Comparison of ENCODE assay signal across 16 cellular contexts in the genomic region with DNA sequence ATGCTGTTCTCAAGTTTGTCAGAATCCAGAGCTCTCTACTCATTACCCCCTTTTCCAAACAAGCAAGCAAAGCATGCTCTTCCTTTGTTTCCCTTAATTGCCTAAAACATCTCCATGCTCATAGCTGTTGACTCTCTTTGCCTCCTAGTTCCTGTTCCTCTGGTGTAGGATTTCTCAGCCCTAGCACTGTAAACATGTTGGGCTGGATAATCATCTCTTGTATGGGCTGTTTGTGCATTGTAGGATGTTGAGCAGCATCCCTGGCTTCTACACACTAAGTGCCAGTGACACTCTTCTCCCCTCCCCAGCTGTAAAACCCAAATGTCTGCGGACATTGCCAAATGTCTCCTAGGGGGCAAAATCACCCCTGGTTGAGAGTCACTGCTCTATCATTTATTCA.
"Had no signal": no experiment of that assay in that cellular context is flagged by ENCODE, and none has a peak within 500 bp of the region (broad histone marks: within the 10 kb centered on the region; RNA-seq: fewer than 3 reads in every experiment).

No MANE protein-coding gene starts in this region.

- H3K27ac Mint-ChIP-seq: activated naive CD8-positive, alpha-beta T cell treated with anti-CD3 and anti-CD28 coated beads, Interleukin-2, amount 10 ng/mL, durations not matched to agents 7 days and 5 days; endodermal cell; natural killer cell treated with Interleukin-12 subunit alpha and Interleukin-12 subunit beta and Interleukin-15 and Interleukin-18, amount 100 ng/mL, for 72 hours; stimulated activated naive CD8-positive, alpha-beta T cell treated with anti-CD3 and anti-CD28 coated beads, Interleukin-15, Interleukin-2, amounts not matched to agents 100 ng/mL and 50 ng/mL, for 24 hours had no signal

- H3K4me1 ChIP-seq: prostate gland had no signal

- H3K4me3 ChIP-seq: breast epithelium, lung, mucosa of descending colon, prostate gland, smooth muscle cell, testis, upper lobe of left lung had no signal

- H3K9me3 ChIP-seq: breast epithelium, mucosa of descending colon, prostate gland, testis, upper lobe of left lung had no signal

- ATAC-seq: mucosa of descending colon; natural killer cell treated with Interleukin-12 subunit alpha and Interleukin-12 subunit beta and Interleukin-15 and Interleukin-18, amount 100 ng/mL, for 72 hours; right cardiac atrium had no signal

- H3K27ac ChIP-seq: breast epithelium, prostate gland, testis, upper lobe of left lung had no signal

- H3K4me3 Mint-ChIP-seq: activated naive CD8-positive, alpha-beta T cell treated with anti-CD3 and anti-CD28 coated beads, Interleukin-2, amount 10 ng/mL, durations not matched to agents 7 days and 5 days; endodermal cell; natural killer cell treated with Interleukin-12 subunit alpha and Interleukin-12 subunit beta and Interleukin-15 and Interleukin-18, amount 100 ng/mL, for 72 hours; stimulated activated naive CD8-positive, alpha-beta T cell treated with anti-CD3 and anti-CD28 coated beads, Interleukin-15, Interleukin-2, amounts not matched to agents 100 ng/mL and 50 ng/mL, for 24 hours had no signal

- H3K36me3 ChIP-seq: prostate gland had no signal

- H3K27me3 ChIP-seq: breast epithelium, testis, upper lobe of left lung had no signal

- H3K9me3 Mint-ChIP-seq: activated naive CD8-positive, alpha-beta T cell treated with anti-CD3 and anti-CD28 coated beads, Interleukin-2, amount 10 ng/mL, durations not matched to agents 7 days and 5 days; endodermal cell; natural killer cell treated with Interleukin-12 subunit alpha and Interleukin-12 subunit beta and Interleukin-15 and Interleukin-18, amount 100 ng/mL, for 72 hours; stimulated activated naive CD8-positive, alpha-beta T cell treated with anti-CD3 and anti-CD28 coated beads, Interleukin-15, Interleukin-2, amounts not matched to agents 100 ng/mL and 50 ng/mL, for 24 hours had no signal

- DNase-seq: activated CD4-positive, alpha-beta T cell treated with anti-CD3 and anti-CD28 coated beads, Interleukin-2, amount 50 U/mL, for 1 hour; activated effector memory CD4-positive, alpha-beta T cell treated with Interleukin-2 at 50 U/mL for 16 hours; activated naive CD8-positive, alpha-beta T cell treated with anti-CD3 and anti-CD28 coated beads, Interleukin-2, amount 10 ng/mL, durations not matched to agents 7 days and 5 days; endodermal cell; mucosa of descending colon; occipital lobe; right cardiac atrium; SW 1271; testis; upper lobe of left lung had no signal

- H3K27me3 Mint-ChIP-seq: activated naive CD8-positive, alpha-beta T cell treated with anti-CD3 and anti-CD28 coated beads, Interleukin-2, amount 10 ng/mL, durations not matched to agents 7 days and 5 days; natural killer cell treated with Interleukin-12 subunit alpha and Interleukin-12 subunit beta and Interleukin-15 and Interleukin-18, amount 100 ng/mL, for 72 hours; stimulated activated naive CD8-positive, alpha-beta T cell treated with anti-CD3 and anti-CD28 coated beads, Interleukin-15, Interleukin-2, amounts not matched to agents 100 ng/mL and 50 ng/mL, for 24 hours had no signal

- H3K4me2 ChIP-seq: smooth muscle cell had no signal
